8 cellular contexts compared by ENCODE assay signal in the genomic region with DNA sequence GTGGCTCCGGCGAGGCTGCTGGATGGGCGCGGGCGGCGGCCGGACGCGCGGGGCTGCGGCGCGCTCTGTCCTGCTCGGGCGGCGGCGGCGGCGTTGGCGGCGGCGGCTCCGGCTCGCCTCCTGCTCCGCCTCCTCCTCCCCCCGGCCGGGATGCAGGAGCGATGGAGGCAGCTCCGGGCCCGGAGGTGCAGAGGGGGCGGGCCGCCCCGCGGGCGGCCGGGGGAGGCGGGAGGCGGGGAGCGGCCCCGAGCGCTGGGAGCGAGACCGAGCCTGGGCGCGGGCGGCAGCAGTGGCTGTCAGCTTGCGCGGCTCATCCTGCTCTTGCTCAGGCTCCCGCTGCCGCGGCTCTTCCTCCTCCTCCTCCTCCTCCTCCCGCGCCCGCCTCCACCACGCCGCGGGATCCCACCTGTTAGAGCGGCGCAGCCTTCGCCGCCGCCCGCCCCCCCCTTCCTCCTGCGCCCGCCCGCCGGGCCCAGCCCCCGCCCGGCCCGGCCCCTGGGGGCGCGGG. TPM values are rescaled to one million over a fixed set of nuclear protein-coding genes. Genes with fewer than 3 reads are reported as not detected.
A peak's percentile ranks its signal among the peaks of the same experiment; 100 is the strongest.
DNase-seq lines count a peak whose midpoint lies in the region; ATAC-seq and TF ChIP-seq lines count a peak whose summit lies in the region.

A gene with protein sequence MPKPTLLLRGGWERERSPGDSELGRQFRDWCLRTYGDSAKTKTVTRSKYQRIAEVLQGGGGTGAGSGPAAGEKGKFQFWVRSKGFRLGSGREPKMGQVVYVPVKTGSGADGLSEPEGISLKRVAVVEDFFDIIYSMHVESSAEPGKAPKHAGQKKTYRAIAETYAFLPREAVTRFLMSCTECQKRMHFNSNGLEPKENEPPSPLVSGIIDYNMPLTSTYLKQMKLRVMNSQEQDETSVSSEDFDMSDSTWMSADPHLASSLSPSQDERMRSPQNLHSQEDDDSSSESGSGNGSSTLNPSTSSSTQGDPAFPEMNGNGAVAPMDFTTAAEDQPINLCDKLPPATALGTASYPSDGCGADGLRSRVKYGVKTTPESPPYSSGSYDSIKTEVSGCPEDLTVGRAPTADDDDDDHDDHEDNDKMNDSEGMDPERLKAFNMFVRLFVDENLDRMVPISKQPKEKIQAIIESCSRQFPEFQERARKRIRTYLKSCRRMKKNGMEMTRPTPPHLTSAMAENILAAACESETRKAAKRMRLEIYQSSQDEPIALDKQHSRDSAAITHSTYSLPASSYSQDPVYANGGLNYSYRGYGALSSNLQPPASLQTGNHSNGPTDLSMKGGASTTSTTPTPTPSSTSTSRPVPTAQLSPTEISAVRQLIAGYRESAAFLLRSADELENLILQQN (minus strand): TSS at position 323 of the 508 bp plus-strand sequence. CDS start 443 bp downstream, outside the sequence.

- H3K9me3 ChIP-seq in OCI-LY1 (ENCODE audit: low read length) (no peaks in the 10 kb centered on the region), gastroesophageal sphincter (no peaks in the 10 kb centered on the region), neural progenitor cell (ENCODE audit: low read depth) (no peaks in the 10 kb centered on the region)

- H3F3A ChIP-seq in OCI-LY1 (ENCODE audit: insufficient read depth, low read length) (no peaks in the 10 kb centered on the region), neural progenitor cell (ENCODE audit: low read depth) (peaks cover 54% of the 10 kb centered on the region)

- ATAC-seq in gastroesophageal sphincter (peak; percentile 57), HG02938 (IDR thresholded peaks at IDR 0.05; ENCODE audit: unreplicated experiment) (no peak)

- WGBS in gastroesophageal sphincter (ENCODE audit: low coverage in 1 of 2), 2 donors: no CpG with 5 or more reads among the region's 72 CpGs

- H3K27ac Mint-ChIP-seq in neural progenitor cell: peak within 1 kb of the TSS; percentile 38

- no peaks in the 10 kb centered on the region for H3K9me2 ChIP-seq in OCI-LY1 (ENCODE audit: low read depth, low read length)

- H3K79me2 ChIP-seq in OCI-LY1 (ENCODE audit: insufficient read depth, low read length): no peaks in the 10 kb centered on the region
- no peaks in the 10 kb centered on the region for H3K79me2 ChIP-seq in neural progenitor cell (ENCODE audit: low read depth)

- H3K9me3 Mint-ChIP-seq in neural progenitor cell: peaks cover 2% of the 10 kb centered on the region

- no peak for TF ChIP-seq POLR2A in gastroesophageal sphincter (IDR thresholded peaks at IDR 0.05)

- TF ChIP-seq CTCF in OCI-LY1 (IDR thresholded peaks at IDR 0.05; ENCODE audit: low read length) (no peak), gastroesophageal sphincter (IDR thresholded peaks at IDR 0.05) (no peak), neural progenitor cell (IDR thresholded peaks at IDR 0.05) (no peak)

- H2AFZ ChIP-seq in OCI-LY1 (ENCODE audit: low read length): no peak within 1 kb of the TSS
- peak within 1 kb of the TSS; percentile 21 for H2AFZ ChIP-seq in neural progenitor cell (replicated peaks)

- H3K27me3 Mint-ChIP-seq in neural progenitor cell (ENCODE audit: insufficient read depth, low read depth): peaks cover 32% of the 10 kb centered on the region

- H3K4me2 ChIP-seq in OCI-LY1 (ENCODE audit: low read length) (peak within 1 kb of the TSS; percentile 99), neural progenitor cell (peak within 1 kb of the TSS; percentile 97)

- H3K36me3 ChIP-seq in OCI-LY1 (ENCODE audit: insufficient read depth, low read length): no peaks in the 10 kb centered on the region
- no peaks in the 10 kb centered on the region for H3K36me3 ChIP-seq in gastroesophageal sphincter
- no peaks in the 10 kb centered on the region for H3K36me3 ChIP-seq in neural progenitor cell

- DNase-seq in NCI-H748 (lab: John Stamatoyannopoulos, UW; ENCODE audit: unreplicated experiment): peak; percentile 66
- DNase-seq in NCI-H748 treated with DMSO at 0.1 percent for 48 hours (lab: John Stamatoyannopoulos, UW): no peak
- peak; percentile 34 for DNase-seq in activated gamma-delta T cell (lab: John Stamatoyannopoulos, UW)
- DNase-seq in neural progenitor cell (ENCODE audit: low spot score): peak; percentile 82
- DNase-seq in SHP77 treated with DMSO at 0.1 percent for 48 hours (lab: John Stamatoyannopoulos, UW): no peak

- H3K36me3 Mint-ChIP-seq in neural progenitor cell: no peaks in the 10 kb centered on the region

- no peaks in the 10 kb centered on the region for H3K4me1 ChIP-seq in OCI-LY1 (ENCODE audit: insufficient read depth, low read length, severe bottlenecking)
- H3K4me1 ChIP-seq in gastroesophageal sphincter: peaks cover 0 to 38% (median 0%) of the 10 kb centered on the region in 3 donors
- H3K4me1 ChIP-seq in neural progenitor cell: peaks cover 28% of the 10 kb centered on the region

- H3K9ac ChIP-seq in OCI-LY1 (ENCODE audit: low read length): peak within 1 kb of the TSS; percentile 55; the same call in 1 of the 2 replicates
- no peak within 1 kb of the TSS for H3K9ac ChIP-seq in neural progenitor cell

- H4K20me1 ChIP-seq in OCI-LY1 (ENCODE audit: insufficient read depth, low read length): no peaks in the 10 kb centered on the region
- peaks cover 3% of the 10 kb centered on the region for H4K20me1 ChIP-seq in neural progenitor cell (ENCODE audit: low read depth)

- peak within 1 kb of the TSS; percentile 74 for H3K4me3 ChIP-seq in OCI-LY1 (ENCODE audit: low read depth, low read length, poor library complexity, severe bottlenecking)
- H3K4me3 ChIP-seq in gastroesophageal sphincter: peak within 1 kb of the TSS; percentile 72 to 76
- H3K4me3 ChIP-seq in neural progenitor cell: peak within 1 kb of the TSS; percentile 68

- TF ChIP-seq EP300 in gastroesophageal sphincter (IDR thresholded peaks at IDR 0.05): no peak

- peak within 1 kb of the TSS; percentile 88 for H3K4me3 Mint-ChIP-seq in neural progenitor cell

- H3K27ac ChIP-seq in OCI-LY1 (ENCODE audit: low read depth, low read length, poor library complexity, severe bottlenecking) (no peak within 1 kb of the TSS), gastroesophageal sphincter (peak within 1 kb of the TSS in 3 of 4 donors; percentile 62 to 68 (median 65)), neural progenitor cell (no peak within 1 kb of the TSS)

- no peaks in the 10 kb centered on the region; the same call in 1 of the 2 replicates for H3K27me3 ChIP-seq in OCI-LY1 (ENCODE audit: insufficient read depth, low read length)
- H3K27me3 ChIP-seq in gastroesophageal sphincter: peaks cover 28% of the 10 kb centered on the region
- peaks cover 51% of the 10 kb centered on the region for H3K27me3 ChIP-seq in neural progenitor cell

- peaks cover 34% of the 10 kb centered on the region for H3K4me1 Mint-ChIP-seq in neural progenitor cell

RNA-seq across cellular contexts. Expression of the gene that starts here (rescaled TPM):
- total RNA-seq in gastroesophageal sphincter: 10 to 100 TPM in 2 of 4 donors, 1 to 10 TPM in 2; 9.0 to 14.7 (median 10.8) TPM
- 11.9 and 25.6 TPM in 2 replicates for total RNA-seq in neural progenitor cell (ENCODE audit: low replicate concordance)

Comparison
In these comparisons a context has a peak if more than half of its experiments do, and no peak if none do; other contexts are left out.
1. DNase-seq: peak in NCI-H748 (single experiment), activated gamma-delta T cell (single experiment) and neural progenitor cell (single experiment); none in NCI-H748 treated with DMSO at 0.1 percent for 48 hours (single experiment) and SHP77 treated with DMSO at 0.1 percent for 48 hours (single experiment).
2. H3K27ac ChIP-seq: peak in gastroesophageal sphincter (3 of 4); none in OCI-LY1 (single experiment) and neural progenitor cell (single experiment).
3. Peak in every context shown above with its lines, with median percentiles within 50 percentile points of each other: H3K4me3 ChIP-seq.